13 cellular contexts compared by ENCODE assay signal in the genomic region with DNA sequence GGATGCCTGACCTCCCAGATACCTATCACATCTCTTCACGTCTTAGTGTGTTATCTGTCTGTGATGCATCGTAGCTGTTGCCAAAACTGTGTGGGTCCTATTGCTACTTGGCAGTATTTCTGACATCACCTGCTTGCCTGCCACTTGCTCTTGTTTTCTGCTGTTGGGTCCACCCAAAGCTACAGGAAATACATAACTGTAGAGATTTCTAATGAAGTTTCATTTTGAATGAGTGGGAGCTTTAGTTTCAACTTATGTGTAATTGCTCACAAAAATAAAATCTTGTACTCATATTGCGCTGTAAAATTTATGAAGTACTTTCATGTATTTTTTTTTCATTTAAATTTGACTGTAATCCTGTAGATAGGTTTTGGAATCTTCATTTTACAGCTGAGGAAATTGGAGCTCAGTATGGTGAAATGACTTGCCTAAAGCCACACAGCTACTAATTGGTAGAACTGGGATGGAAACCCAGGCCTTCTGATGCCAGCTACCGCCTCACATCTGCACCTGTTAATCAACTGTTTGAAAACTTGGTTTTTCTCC.
A peak's percentile ranks its signal among the peaks of the same experiment; 100 is the strongest.
DNase-seq lines count a peak whose midpoint lies in the region; ATAC-seq and TF ChIP-seq lines count a peak whose summit lies in the region.
"Had no signal": no experiment of that assay in that cellular context is flagged by ENCODE, and none has a peak within 500 bp of the region (broad histone marks: within the 10 kb centered on the region; RNA-seq: fewer than 3 reads in every experiment).

No MANE protein-coding gene starts in this region.

- no peaks in the 10 kb centered on the region for H3K27me3 Mint-ChIP-seq in CD4-positive, CD25-positive, alpha-beta regulatory T cell
- H3K27me3 Mint-ChIP-seq: CD4-positive, alpha-beta memory T cell; T-cell had no signal

- no peaks in the 10 kb centered on the region for H3K27me3 ChIP-seq in CD4-positive, CD25-positive, alpha-beta regulatory T cell (ENCODE audit: control insufficient read depth, insufficient read depth, low read length)
- no peaks in the 10 kb centered on the region for H3K27me3 ChIP-seq in gastrocnemius medialis
- H3K27me3 ChIP-seq: tibial nerve had no signal

- H3K27ac ChIP-seq in CD4-positive, CD25-positive, alpha-beta regulatory T cell (ENCODE audit: insufficient read depth, low read length, poor library complexity, severe bottlenecking): peak overlapping the region; percentile 70
- no peak overlapping the region for H3K27ac ChIP-seq in gastrocnemius medialis
- H3K27ac ChIP-seq: tibial nerve had no signal

- intact Hi-C loops in gastrocnemius medialis (cut with DNase I; ENCODE audit: low total_unique reads): no loop called here

- peaks cover 3 to 10% of the 10 kb centered on the region in 2 experiments for H3K9me3 ChIP-seq in CD4-positive, CD25-positive, alpha-beta regulatory T cell (ENCODE audit: control insufficient read depth in 2 of 2, low read length in 2 of 2)
- H3K9me3 ChIP-seq in gastrocnemius medialis: no peaks in the 10 kb centered on the region

- H3K4me3 Mint-ChIP-seq in CD4-positive, CD25-positive, alpha-beta regulatory T cell: peak overlapping the region; percentile 9 to 66 (median 22)
- H3K4me3 Mint-ChIP-seq: CD4-positive, alpha-beta memory T cell; T-cell had no signal

- H3K36me3 ChIP-seq in CD4-positive, CD25-positive, alpha-beta regulatory T cell (ENCODE audit: control insufficient read depth, insufficient read depth, low read length): no peaks in the 10 kb centered on the region
- no peaks in the 10 kb centered on the region for H3K36me3 ChIP-seq in gastrocnemius medialis
- H3K36me3 ChIP-seq: tibial nerve had no signal

- H3K36me3 Mint-ChIP-seq in CD4-positive, CD25-positive, alpha-beta regulatory T cell: peaks cover 3% of the 10 kb centered on the region
- H3K36me3 Mint-ChIP-seq: CD4-positive, alpha-beta memory T cell; T-cell had no signal

- peak overlapping the region; percentile 73 to 88 (median 87) for H3K27ac Mint-ChIP-seq in CD4-positive, CD25-positive, alpha-beta regulatory T cell
- H3K27ac Mint-ChIP-seq: CD4-positive, alpha-beta memory T cell; T-cell had no signal

- peaks cover 23% of the 10 kb centered on the region for H3K4me1 ChIP-seq in CD4-positive, CD25-positive, alpha-beta regulatory T cell (ENCODE audit: control insufficient read depth, insufficient read depth, low read length, poor library complexity, severe bottlenecking)
- no peaks in the 10 kb centered on the region for H3K4me1 ChIP-seq in gastrocnemius medialis

- in situ Hi-C loops in gastrocnemius medialis (cut with MboI; ENCODE audit: low sequenced_read_pairs in 4 of 4): no loop called here

- peak overlapping the region; percentile 49 for H3K4me3 ChIP-seq in CD4-positive, CD25-positive, alpha-beta regulatory T cell (ENCODE audit: low read depth, low read length)
- H3K4me3 ChIP-seq in gastrocnemius medialis: no peak overlapping the region
- H3K4me3 ChIP-seq: tibial nerve had no signal

- TF ChIP-seq POLR2A in gastrocnemius medialis (IDR thresholded peaks at IDR 0.05): no peak

- ATAC-seq in CD4-positive, CD25-positive, alpha-beta regulatory T cell (ENCODE audit: low read depth in 2 of 2): peak; percentile 77 to 79
- peak; percentile 73 for ATAC-seq in GM18873 (IDR thresholded peaks at IDR 0.05; ENCODE audit: low FRiP score, unreplicated experiment)
- ATAC-seq in HG02642 (IDR thresholded peaks at IDR 0.05; ENCODE audit: poor library complexity, unreplicated experiment): peak; percentile 78
- peak; percentile 81 for ATAC-seq in HG03565 (IDR thresholded peaks at IDR 0.05; ENCODE audit: unreplicated experiment)
- ATAC-seq in gastrocnemius medialis: no peak
- ATAC-seq: esophagus mucosa had no signal

- peaks cover 14 to 43% (median 23%) of the 10 kb centered on the region in 4 donors for H3K4me1 Mint-ChIP-seq in CD4-positive, CD25-positive, alpha-beta regulatory T cell

- peak in 2 of 3 donors; percentile 48 to 91 for DNase-seq in CD4-positive, CD25-positive, alpha-beta regulatory T cell
- DNase-seq in inferior parietal cortex (ENCODE audit: extremely low spot score) (no peak), NCI-H1436 (lab: John Stamatoyannopoulos, UW) (no peak), gastrocnemius medialis (no peak), NCI-H1048 (lab: John Stamatoyannopoulos, UW) (no peak)
- DNase-seq: CD4-positive, alpha-beta memory T cell; NCI-H1930; T-cell had no signal

- peaks cover 3 to 12% (median 6%) of the 10 kb centered on the region in 7 donors for H3K9me3 Mint-ChIP-seq in CD4-positive, CD25-positive, alpha-beta regulatory T cell

- TF ChIP-seq CTCF in gastrocnemius medialis (IDR thresholded peaks at IDR 0.05 in 4 of 5, conservative IDR thresholded peaks at IDR 0.05 in 1 of 5): no peak

Comparison
In these comparisons a context has a peak if more than half of its experiments do, and no peak if none do; other contexts are left out.
1. ATAC-seq: peak in CD4-positive, CD25-positive, alpha-beta regulatory T cell (2 of 2), GM18873 (single experiment), HG02642 (single experiment) and HG03565 (single experiment); none in gastrocnemius medialis (0 of 2).
2. DNase-seq: peak in CD4-positive, CD25-positive, alpha-beta regulatory T cell (2 of 3); none in inferior parietal cortex (single experiment), NCI-H1436 (single experiment), gastrocnemius medialis (0 of 2) and NCI-H1048 (single experiment).